Comparison of ENCODE assay signal across 11 cellular contexts in genomic region chr2:161004379-161004778, GRCh38.
DNase-seq lines count a peak whose midpoint lies in the region; ATAC-seq, FAIRE-seq and TF ChIP-seq lines count a peak whose summit lies in the region.
"Had no signal": no experiment of that assay in that cellular context is flagged by ENCODE, and none has a peak within 500 bp of the region (broad histone marks: within the 10 kb centered on the region; RNA-seq: fewer than 3 reads in every experiment).

No MANE protein-coding gene starts in this region.

- H3K27ac Mint-ChIP-seq in activated CD4-positive, alpha-beta T cell treated with anti-CD3 and anti-CD28 coated beads, Interleukin-2, amount 10 ng/mL, durations not matched to agents 24 days and 14 days: no peak overlapping the region
- H3K27ac Mint-ChIP-seq: activated naive CD8-positive, alpha-beta T cell; T-helper 17 cell had no signal

- H3K36me3 ChIP-seq in Panc1 (ENCODE audit: control insufficient read depth, insufficient read depth, low read length): no peaks in the 10 kb centered on the region
- H3K36me3 ChIP-seq in small intestine (ENCODE audit: control insufficient read depth in 2 of 2, insufficient read depth in 2 of 2, low read length in 2 of 2): no peaks in the 10 kb centered on the region

- no peaks in the 10 kb centered on the region for H3K9me3 ChIP-seq in Panc1 (ENCODE audit: control insufficient read depth, insufficient read depth, low read depth, low read length)
- H3K9me3 ChIP-seq in small intestine (ENCODE audit: control insufficient read depth, low read depth): no peaks in the 10 kb centered on the region

- H3K4me3 ChIP-seq in AG10803 (ENCODE audit: low read length): no peak overlapping the region
- no peak overlapping the region for H3K4me3 ChIP-seq in Panc1 (ENCODE audit: low read depth in 2 of 2, low read length in 2 of 2)
- H3K4me3 ChIP-seq in foreskin fibroblast (ENCODE audit: low read depth in 1 of 2, low read length in 2 of 2): no peak overlapping the region
- H3K4me3 ChIP-seq in small intestine (ENCODE audit: low read depth in 1 of 2, low read length in 2 of 2): no peak overlapping the region

- no peak for FAIRE-seq in small intestine (lab: Jason Lieb, UNC)

- no peak overlapping the region for H3K4me3 Mint-ChIP-seq in activated CD4-positive, alpha-beta T cell treated with anti-CD3 and anti-CD28 coated beads, Interleukin-2, amount 10 ng/mL, durations not matched to agents 24 days and 14 days
- H3K4me3 Mint-ChIP-seq: activated naive CD8-positive, alpha-beta T cell; T-helper 17 cell had no signal

- POLR2A ChIA-PET in Panc1 (lab: Charles Lee): no interaction called here

- intact Hi-C loops in Panc1 (cut with micrococcal nuclease; ENCODE audit: unreplicated experiment): no loop called here
- intact Hi-C loops in posterior cingulate gyrus (cut with DNase I): no loop called here
- intact Hi-C loops in activated CD4-positive, alpha-beta T cell treated with anti-CD3 and anti-CD28 coated beads, Interleukin-2, amount 10 ng/mL, durations not matched to agents 24 days and 14 days (cut with micrococcal nuclease): no loop called here

- 44 to 61% (median 49%) methylated on average over 2 of the region's 2 CpGs for WGBS in small intestine, 3 donors

- H3K27me3 ChIP-seq in Panc1 (ENCODE audit: control insufficient read depth, insufficient read depth, low read length): no peaks in the 10 kb centered on the region
- H3K27me3 ChIP-seq in small intestine (ENCODE audit: control insufficient read depth in 2 of 2, insufficient read depth in 2 of 2, low read length in 2 of 2): peaks cover 0 to 3% of the 10 kb centered on the region in 2 donors

- CTCF ChIA-PET in Panc1 (lab: Charles Lee): interaction anchor here (0.7 kb wide), 1 partner anchor 711 kb away, joined by 4 read pairs; no protein-coding TSS in a partner anchor

- no peaks in the 10 kb centered on the region for H3K36me3 Mint-ChIP-seq in activated CD4-positive, alpha-beta T cell treated with anti-CD3 and anti-CD28 coated beads, Interleukin-2, amount 10 ng/mL, durations not matched to agents 24 days and 14 days (ENCODE audit: low read depth)
- H3K36me3 Mint-ChIP-seq: activated naive CD8-positive, alpha-beta T cell had no signal

- peaks cover 4% of the 10 kb centered on the region for H3K9me3 Mint-ChIP-seq in activated CD4-positive, alpha-beta T cell treated with anti-CD3 and anti-CD28 coated beads, Interleukin-2, amount 10 ng/mL, durations not matched to agents 24 days and 14 days

- H3K27ac ChIP-seq in Panc1 (ENCODE audit: low read length) (no peak overlapping the region), small intestine (ENCODE audit: low read depth in 1 of 2, low read length in 1 of 2) (no peak overlapping the region)

- in situ Hi-C loops in Panc1 (cut with HindIII; ENCODE audit: low pct_unique_long_range_greater_than_20kb, low sequenced_read_pairs): no loop called here

- TF ChIP-seq CTCF in AG10803 (conservative IDR thresholded peaks at IDR 0.05; ENCODE audit: low read length): peak; percentile 60
- peak; percentile 30 for TF ChIP-seq CTCF in GM12873 (IDR thresholded peaks at IDR 0.05; ENCODE audit: insufficient read depth, low read depth, low read length, missing control alignments)
- peak; percentile 32; the same call in 1 of the 2 replicates for TF ChIP-seq CTCF in Panc1 (IDR thresholded peaks at IDR 0.05)
- TF ChIP-seq CTCF in foreskin fibroblast (IDR thresholded peaks at IDR 0.05; ENCODE audit: low read depth, low read length): peak; percentile 54

- H3K4me1 ChIP-seq in Panc1 (ENCODE audit: control insufficient read depth, insufficient read depth, low read length) (no peaks in the 10 kb centered on the region), small intestine (ENCODE audit: control insufficient read depth in 2 of 2, insufficient read depth in 1 of 2, low read depth in 1 of 2, low read length in 1 of 2) (no peaks in the 10 kb centered on the region)

- ATAC-seq in Panc1: no peak
- ATAC-seq: T-helper 17 cell had no signal

- H3K27me3 Mint-ChIP-seq in activated CD4-positive, alpha-beta T cell treated with anti-CD3 and anti-CD28 coated beads, Interleukin-2, amount 10 ng/mL, durations not matched to agents 24 days and 14 days: peaks cover 13% of the 10 kb centered on the region

- DNase-seq in AG10803 (ENCODE audit: low read depth): no peak
- DNase-seq in Panc1 (ENCODE audit: low read depth, low spot score): no peak
- peak in 1 of 2 donors; percentile 57 for DNase-seq in foreskin fibroblast
- DNase-seq in posterior cingulate gyrus: no peak
- DNase-seq in activated CD4-positive, alpha-beta T cell treated with anti-CD3 and anti-CD28 coated beads, Interleukin-2, amount 10 ng/mL, durations not matched to agents 24 days and 14 days: no peak
- no peak for DNase-seq in stimulated activated CD8-positive, alpha-beta memory T cell treated with anti-CD3 and anti-CD28 coated beads, Interleukin-4, amount 100 ng/mL, for 48 hours
- DNase-seq in small intestine: no peak
- DNase-seq: stimulated activated naive CD4-positive, alpha-beta T cell treated with Interleukin-2 at 50 U/mL for 16 hours; T-helper 17 cell had no signal

- no TSS peak for BruUV-seq in Panc1 (replicated peaks; lab: Mats Ljungman, UMichigan)

- peaks cover 2% of the 10 kb centered on the region for H3K4me1 Mint-ChIP-seq in activated CD4-positive, alpha-beta T cell treated with anti-CD3 and anti-CD28 coated beads, Interleukin-2, amount 10 ng/mL, durations not matched to agents 24 days and 14 days
- H3K4me1 Mint-ChIP-seq: T-helper 17 cell had no signal
